5 cellular contexts compared by ENCODE assay signal in the genomic region with DNA sequence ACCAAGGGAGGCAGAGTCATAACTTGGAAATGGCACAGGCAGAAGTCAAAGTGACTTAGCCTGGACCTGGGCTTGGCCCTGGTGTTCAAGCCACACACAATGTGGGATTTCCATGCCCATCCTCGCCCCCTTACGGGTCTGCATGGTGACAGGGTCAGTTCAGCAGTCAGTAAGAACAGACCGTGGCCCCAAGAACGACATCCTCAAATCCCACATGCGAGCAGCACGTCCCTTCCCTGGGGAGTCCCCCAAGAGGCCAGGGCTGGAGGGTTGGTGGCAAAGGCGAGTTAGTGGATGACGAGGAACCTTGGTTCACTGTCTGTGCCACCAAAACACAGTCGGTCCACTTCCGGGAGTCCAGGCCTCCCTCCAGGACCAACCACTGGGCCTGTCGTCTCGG.
"Had no signal": no experiment of that assay in that cellular context is flagged by ENCODE, and none has a peak within 500 bp of the region (broad histone marks: within the 10 kb centered on the region; RNA-seq: fewer than 3 reads in every experiment).

No MANE protein-coding gene starts in this region.

- H3K9me3 ChIP-seq: HAP-1 had no signal

- DNase-seq: GM23248, GOT3, H7, IMR-90 had no signal

- H3K27ac ChIP-seq: GM23248 had no signal

- H3K36me3 ChIP-seq: HAP-1 had no signal

- H3K4me1 ChIP-seq: HAP-1 had no signal

- H3K4me3 ChIP-seq: GM23248, HAP-1 had no signal
